36 cellular contexts compared by ENCODE assay signal in the genomic region with DNA sequence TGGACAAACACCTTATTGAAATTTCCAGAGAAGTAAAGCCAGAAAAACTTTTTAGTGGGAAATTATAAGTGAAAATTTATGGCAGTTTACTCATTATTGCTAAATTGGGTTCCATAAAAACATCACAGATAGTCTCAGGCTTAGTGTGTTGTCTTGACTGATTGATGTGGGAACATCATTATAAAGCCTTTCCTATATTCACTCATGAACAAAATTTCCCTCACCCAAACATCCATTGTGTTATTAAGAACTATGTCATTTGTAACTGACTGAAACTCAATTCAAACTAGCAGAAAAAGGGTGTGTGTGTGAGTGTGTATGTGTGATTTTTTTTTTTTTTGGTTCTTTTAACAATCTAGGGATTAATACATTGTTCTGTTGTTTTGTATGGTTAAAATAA.
"Had no signal": no experiment of that assay in that cellular context is flagged by ENCODE, and none has a peak within 500 bp of the region (broad histone marks: within the 10 kb centered on the region; RNA-seq: fewer than 3 reads in every experiment).

No MANE protein-coding gene starts in this region.

- H3K4me3 ChIP-seq: MG63 had no signal

- H3K36me3 ChIP-seq: MG63 had no signal

- DNase-seq: Karpas-422, Kasumi-1, MG63, MM.1S, MV-4-11, NCI-H1048, NCI-H1092, NCI-H1092 treated with DMSO at 0.1 percent for 48 hours, NCI-H1105, NCI-H1105 treated with DMSO at 0.1 percent for 48 hours, NCI-H1417, NCI-H1417 treated with DMSO at 0.1 percent for 48 hours, NCI-H1436, NCI-H1436 treated with DMSO at 0.1 percent for 48 hours, NCI-H146, NCI-H1694, NCI-H1694 treated with DMSO at 0.1 percent for 48 hours, NCI-H187, NCI-H187 treated with DMSO at 0.1 percent for 48 hours, NCI-H1930, NCI-H2029, NCI-H2029 treated with DMSO at 0.1 percent for 48 hours, NCI-H2081, NCI-H2081 treated with DMSO at 0.1 percent for 48 hours, NCI-H2107, NCI-H2171, NCI-H2171 treated with DMSO at 0.1 percent for 48 hours, NCI-H2227 treated with DMSO at 0.1 percent for 48 hours, NCI-H226, NCI-H345, NCI-H446, NCI-H446 treated with DMSO at 0.1 percent for 48 hours, NCI-H510A, NCI-H510A treated with DMSO at 0.1 percent for 48 hours, NCI-H524, NCI-H524 treated with DMSO at 0.1 percent for 48 hours had no signal

- H3K9me3 ChIP-seq: MG63 had no signal
